Comparison of ENCODE assay signal across 17 cellular contexts in genomic region chr19:54156490-54156889, GRCh38. TPM values are rescaled to one million over a fixed set of nuclear protein-coding genes. Genes with fewer than 3 reads are reported as not detected.
"Had no signal": no experiment of that assay in that cellular context is flagged by ENCODE, and none has a peak within 500 bp of the region (broad histone marks: within the 10 kb centered on the region; RNA-seq: fewer than 3 reads in every experiment).

No MANE protein-coding gene starts in this region.

- DNase-seq: activated B cell treated with CpG ODN at 0.5 μM for 24 hours; activated CD4-positive, alpha-beta T cell treated with anti-CD3 and anti-CD28 coated beads, Interleukin-2, amount 50 U/mL, for 4 hours; activated T-cell treated with anti-CD3 and anti-CD28 coated beads, Interleukin-2, amount 50 U/mL, for 72 hours; brain microvascular endothelial cell; islet precursor cell; mucosa of descending colon; naive thymus-derived CD8-positive, alpha-beta T cell; occipital lobe; psoas muscle; stimulated activated CD4-positive, alpha-beta T cell treated with anti-CD3 and anti-CD28 coated beads, Interleukin-2, amount 100 ng/mL, for 24 hours; stimulated activated naive CD4-positive, alpha-beta T cell treated with Interleukin-2 at 50 U/mL for 16 hours; T-helper 1 cell; upper lobe of right lung had no signal

- ATAC-seq: activated T-cell treated with anti-CD3 and anti-CD28 coated beads, Interleukin-2, amount 50 U/mL, for 72 hours; gastroesophageal sphincter; left lobe of liver; mucosa of descending colon; naive thymus-derived CD8-positive, alpha-beta T cell; psoas muscle; sciatic nerve; upper lobe of right lung had no signal

- H3K27me3 Mint-ChIP-seq: activated B cell treated with CpG ODN at 0.5 μM for 24 hours; naive thymus-derived CD8-positive, alpha-beta T cell had no signal

- H3K4me3 Mint-ChIP-seq: activated B cell treated with CpG ODN at 0.5 μM for 24 hours had no signal

- H3K27ac Mint-ChIP-seq: activated B cell treated with CpG ODN at 0.5 μM for 24 hours had no signal

- H3K27ac ChIP-seq: brain microvascular endothelial cell, psoas muscle, suprapubic skin, upper lobe of right lung had no signal

- H3K4me3 ChIP-seq: gastroesophageal sphincter, mucosa of descending colon, psoas muscle, suprapubic skin, upper lobe of right lung had no signal

- H3K9me3 Mint-ChIP-seq: activated B cell treated with CpG ODN at 0.5 μM for 24 hours; activated T-cell treated with anti-CD3 and anti-CD28 coated beads, Interleukin-2, amount 50 U/mL, for 72 hours; naive thymus-derived CD8-positive, alpha-beta T cell had no signal

- H3K27me3 ChIP-seq: brain microvascular endothelial cell, gastroesophageal sphincter, suprapubic skin, upper lobe of right lung had no signal

RNA-seq across cellular contexts. Expression of gene TMC4, which starts 16.5 kb away (rescaled TPM):
- total RNA-seq: activated B cell treated with CpG ODN at 0.5 μM for 24 hours; naive thymus-derived CD8-positive, alpha-beta T cell; occipital lobe had no signal
